Comparison of ENCODE assay signal across 8 cellular contexts in genomic region chr4:37666625-37667071, GRCh38. TPM values are rescaled to one million over a fixed set of nuclear protein-coding genes. Genes with fewer than 3 reads are reported as not detected.
DNase-seq lines count a peak whose midpoint lies in the region; ATAC-seq and TF ChIP-seq lines count a peak whose summit lies in the region.

No MANE protein-coding gene starts in this region.

- H3K27me3 ChIP-seq in dorsolateral prefrontal cortex, result no peaks in the 10 kb centered on the region

- CTCF ChIA-PET in activated CD8-positive, alpha-beta memory T cell treated with anti-CD3 and anti-CD28 coated beads, Interleukin-2, amount 10 ng/mL, durations not matched to agents 7 days and 5 days (lab: Charles Lee), result interaction anchor here (1.3 kb wide), 1 partner anchor 54 kb away, joined by 3 read pairs; no protein-coding TSS in a partner anchor
- CTCF ChIA-PET in RWPE1 (lab: Yijun Ruan, JAX), result interaction anchor here (0.7 kb wide), 1 partner anchor 1218 kb away, joined by 3 read pairs; no protein-coding TSS in a partner anchor

- no peak overlapping the region for H3K4me3 ChIP-seq in dorsolateral prefrontal cortex

- H3K27me3 Mint-ChIP-seq in activated CD8-positive, alpha-beta memory T cell treated with anti-CD3 and anti-CD28 coated beads, Interleukin-2, amount 10 ng/mL, durations not matched to agents 7 days and 5 days, result no peaks in the 10 kb centered on the region
- no peaks in the 10 kb centered on the region for H3K27me3 Mint-ChIP-seq in naive thymus-derived CD8-positive, alpha-beta T cell

- peaks cover 28% of the 10 kb centered on the region for H3K36me3 Mint-ChIP-seq in activated CD8-positive, alpha-beta memory T cell treated with anti-CD3 and anti-CD28 coated beads, Interleukin-2, amount 10 ng/mL, durations not matched to agents 7 days and 5 days
- H3K36me3 Mint-ChIP-seq in naive thymus-derived CD8-positive, alpha-beta T cell, result peaks cover 0 to 4% (median 3%) of the 10 kb centered on the region in 3 donors

- peak overlapping the region; percentile 81 for H3K27ac ChIP-seq in RWPE1
- H3K27ac ChIP-seq in dorsolateral prefrontal cortex, result peak overlapping the region in 43 of 59 donors; percentile 4 to 82 (median 65)

- peak; percentile 71 for DNase-seq in activated CD8-positive, alpha-beta memory T cell treated with anti-CD3 and anti-CD28 coated beads, Interleukin-2, amount 10 ng/mL, durations not matched to agents 7 days and 5 days
- DNase-seq in activated CD8-positive, alpha-beta memory T cell treated with anti-CD3 and anti-CD28 coated beads, Interleukin-2, amount 50 U/mL, for 4 hours, result no peak
- DNase-seq in RWPE1 (ENCODE audit: low spot score), result peak; percentile 82
- no peak for DNase-seq in dorsolateral prefrontal cortex
- no peak for DNase-seq in naive thymus-derived CD8-positive, alpha-beta T cell
- no peak for DNase-seq in NCI-H2029 (lab: John Stamatoyannopoulos, UW)

- POLR2A ChIA-PET in RWPE1 (lab: Yijun Ruan, JAX; ENCODE audit: low non-redundant PET), result no interaction called here
- POLR2A ChIA-PET in naive thymus-derived CD8-positive, alpha-beta T cell (lab: Charles Lee), result no interaction called here

- intact Hi-C loops in dorsolateral prefrontal cortex (cut with DNase I), result no loop called here

- H3K4me1 Mint-ChIP-seq in activated CD8-positive, alpha-beta memory T cell treated with anti-CD3 and anti-CD28 coated beads, Interleukin-2, amount 10 ng/mL, durations not matched to agents 7 days and 5 days, result peaks cover 61% of the 10 kb centered on the region
- peaks cover 25 to 71% (median 66%) of the 10 kb centered on the region in 4 donors for H3K4me1 Mint-ChIP-seq in naive thymus-derived CD8-positive, alpha-beta T cell

- H3K4me3 Mint-ChIP-seq in activated CD8-positive, alpha-beta memory T cell treated with anti-CD3 and anti-CD28 coated beads, Interleukin-2, amount 10 ng/mL, durations not matched to agents 7 days and 5 days, result peak overlapping the region; percentile 17
- peak overlapping the region in 8 of 10 donors; percentile 1 to 65 (median 23) for H3K4me3 Mint-ChIP-seq in naive thymus-derived CD8-positive, alpha-beta T cell

- ATAC-seq in activated CD8-positive, alpha-beta memory T cell treated with anti-CD3 and anti-CD28 coated beads, Interleukin-2, amount 10 ng/mL, durations not matched to agents 7 days and 5 days, result peak; percentile 78
- ATAC-seq in naive thymus-derived CD8-positive, alpha-beta T cell, result peak; percentile 28 to 42
- ATAC-seq in GM21619 (IDR thresholded peaks at IDR 0.05; ENCODE audit: unreplicated experiment) (no peak), GM19324 (IDR thresholded peaks at IDR 0.05; ENCODE audit: low FRiP score, unreplicated experiment) (no peak)

- TF ChIP-seq CTCF in RWPE1 (conservative IDR thresholded peaks at IDR 0.05; ENCODE audit: low read depth) (no peak), dorsolateral prefrontal cortex (IDR thresholded peaks at IDR 0.05 in 54 of 56, conservative IDR thresholded peaks at IDR 0.05 in 2 of 56; ENCODE audit: low read depth in 1 of 56, partially characterized antibody in 56 of 56) (no peak)

- no peaks in the 10 kb centered on the region for H3K9me3 Mint-ChIP-seq in activated CD8-positive, alpha-beta memory T cell treated with anti-CD3 and anti-CD28 coated beads, Interleukin-2, amount 10 ng/mL, durations not matched to agents 7 days and 5 days (ENCODE audit: low read depth)
- H3K9me3 Mint-ChIP-seq in naive thymus-derived CD8-positive, alpha-beta T cell, result no peaks in the 10 kb centered on the region

- H3K27ac Mint-ChIP-seq in activated CD8-positive, alpha-beta memory T cell treated with anti-CD3 and anti-CD28 coated beads, Interleukin-2, amount 10 ng/mL, durations not matched to agents 7 days and 5 days, result peak overlapping the region; percentile 30
- H3K27ac Mint-ChIP-seq in naive thymus-derived CD8-positive, alpha-beta T cell, result peak overlapping the region in 8 of 10 donors; percentile 9 to 74 (median 42)

RNA-seq across cellular contexts. Expression of gene RELL1, which starts 19.5 kb away (rescaled TPM):
- 10 to 100 TPM; 35.5 to 42.3 TPM for total RNA-seq in activated CD8-positive, alpha-beta memory T cell treated with anti-CD3 and anti-CD28 coated beads, Interleukin-2, amount 10 ng/mL, durations not matched to agents 7 days and 5 days
- total RNA-seq in dorsolateral prefrontal cortex, result 10 to 100 TPM in 119 of 120 experiments, 1 to 10 TPM in 1; 9.3 to 58.1 (median 21.9) TPM
- 10 to 100 TPM; 27.2 to 27.9 TPM for total RNA-seq in naive thymus-derived CD8-positive, alpha-beta T cell
- 1 to 10 TPM; 5.7 to 6.6 (median 5.8) TPM for polyA plus RNA-seq in naive thymus-derived CD8-positive, alpha-beta T cell

Comparison
In these comparisons a context has a peak if more than half of its experiments do, and no peak if none do; other contexts are left out.
1. DNase-seq: peak in activated CD8-positive, alpha-beta memory T cell treated with anti-CD3 and anti-CD28 coated beads, Interleukin-2, amount 10 ng/mL, durations not matched to agents 7 days and 5 days (single experiment) and RWPE1 (single experiment); none in activated CD8-positive, alpha-beta memory T cell treated with anti-CD3 and anti-CD28 coated beads, Interleukin-2, amount 50 U/mL, for 4 hours (single experiment), dorsolateral prefrontal cortex (0 of 10), naive thymus-derived CD8-positive, alpha-beta T cell (0 of 10) and NCI-H2029 (single experiment).
2. ATAC-seq: peak in activated CD8-positive, alpha-beta memory T cell treated with anti-CD3 and anti-CD28 coated beads, Interleukin-2, amount 10 ng/mL, durations not matched to agents 7 days and 5 days (single experiment) and naive thymus-derived CD8-positive, alpha-beta T cell (2 of 2); none in GM21619 (single experiment) and GM19324 (single experiment).